Comparison of ENCODE assay signal across 22 cellular contexts in genomic region chr17:79714129-79714528, GRCh38. TPM values are rescaled to one million over a fixed set of nuclear protein-coding genes. Genes with fewer than 3 reads are reported as not detected.
"Had no signal": no experiment of that assay in that cellular context is flagged by ENCODE, and none has a peak within 500 bp of the region (broad histone marks: within the 10 kb centered on the region; RNA-seq: fewer than 3 reads in every experiment).

No MANE protein-coding gene starts in this region.

- H3K27ac ChIP-seq: esophagus squamous epithelium, gastroesophageal sphincter, suprapubic skin, thyroid gland had no signal

- H3K4me2 ChIP-seq: smooth muscle cell had no signal

- H3K4me1 ChIP-seq: esophagus squamous epithelium, gastroesophageal sphincter, suprapubic skin, thyroid gland had no signal

- H3K27me3 ChIP-seq: thyroid gland had no signal

- H3K4me3 ChIP-seq: esophagus squamous epithelium, gastroesophageal sphincter, lung, smooth muscle cell, suprapubic skin, thyroid gland had no signal

- FAIRE-seq: colon, kidney had no signal

- DNase-seq: dermis blood vessel endothelial cell; esophagus squamous epithelium; foreskin fibroblast; glutamatergic neuron; kidney; left cardiac atrium; left ventricle myocardium superior; mesenchymal stem cell; midbrain; posterior cingulate gyrus; stimulated activated CD4-positive, alpha-beta T cell treated with anti-CD3 and anti-CD28 coated beads, Interleukin-4, amount 100 ng/mL, for 1 hour; stimulated activated CD8-positive, alpha-beta memory T cell treated with anti-CD3 and anti-CD28 coated beads, Interleukin-4, amount 100 ng/mL, for 48 hours; stimulated activated naive CD8-positive, alpha-beta T cell treated with anti-CD3 and anti-CD28 coated beads, Interleukin-15, Interleukin-2, amounts not matched to agents 100 U/mL and 50 U/mL, for 24 hours; thyroid gland had no signal

- H3K36me3 ChIP-seq: esophagus squamous epithelium, gastroesophageal sphincter, suprapubic skin, thyroid gland had no signal

- H3K9me3 ChIP-seq: esophagus squamous epithelium, gastroesophageal sphincter, suprapubic skin, thyroid gland had no signal

RNA-seq across cellular contexts. Expression of gene ENPP7, which starts 16.6 kb away (rescaled TPM):
- total RNA-seq: dermis blood vessel endothelial cell, epithelial cell of proximal tubule, esophagus squamous epithelium, left cardiac atrium, left ventricle myocardium superior, osteocyte, pulmonary artery endothelial cell, smooth muscle cell, suprapubic skin, thyroid gland had no signal
- polyA plus RNA-seq: lung, smooth muscle cell had no signal
